1 cellular context compared by ENCODE assay signal in the genomic region with DNA sequence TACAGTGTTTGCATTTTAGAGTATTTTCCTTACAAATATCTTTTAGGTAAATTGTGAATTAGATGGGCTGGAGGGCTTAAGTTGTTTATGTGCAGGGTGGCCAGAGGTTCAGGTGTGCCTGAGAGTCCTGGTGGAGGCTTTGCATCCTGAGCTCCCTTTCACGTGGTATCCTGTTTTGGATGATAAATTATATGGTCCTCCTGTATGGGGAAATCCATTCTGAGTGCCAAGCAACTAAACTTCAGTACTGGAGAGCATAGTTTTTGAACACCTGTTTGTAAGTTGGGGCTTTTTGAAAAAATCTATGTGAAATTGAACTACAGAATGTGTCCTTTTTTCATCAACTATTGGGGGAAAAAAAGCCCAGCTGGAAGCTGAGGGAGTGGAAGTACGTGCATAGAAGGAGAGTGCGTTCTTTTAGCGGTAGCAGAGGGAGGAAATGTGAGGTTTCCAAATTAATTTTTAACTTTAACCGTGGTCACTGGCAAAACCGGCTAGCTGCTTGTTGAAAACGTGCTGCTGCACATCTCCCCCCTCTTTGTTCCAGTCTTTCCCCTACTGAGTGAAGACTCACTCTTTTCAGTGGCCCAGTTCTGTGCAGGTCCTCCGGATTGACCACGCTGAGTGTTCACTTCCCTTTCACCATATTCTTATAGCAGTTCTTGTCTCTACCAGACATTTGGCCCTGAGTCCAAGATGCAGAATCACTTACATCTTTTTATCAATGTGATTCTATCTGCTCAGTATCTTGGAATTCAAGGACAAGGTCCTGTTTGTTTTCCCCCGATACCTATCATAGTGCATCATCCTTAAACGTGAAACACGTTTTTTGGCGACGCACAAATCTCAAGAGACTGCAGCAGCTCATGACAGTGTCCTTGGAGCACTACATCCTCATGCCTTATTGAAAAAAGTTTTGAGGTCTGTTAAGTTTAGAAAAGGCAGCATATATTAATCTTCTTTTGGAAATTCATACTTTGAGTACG.
TF ChIP-seq lines count a peak whose summit lies in the region.

No MANE protein-coding gene starts in this region.

TF ChIP-seq in HepG2, 621 proteins besides CTCF, POLR2A, EP300 and RAD21 (continued from another document and continues in another):
- TF ChIP-seq, protein P1, sequence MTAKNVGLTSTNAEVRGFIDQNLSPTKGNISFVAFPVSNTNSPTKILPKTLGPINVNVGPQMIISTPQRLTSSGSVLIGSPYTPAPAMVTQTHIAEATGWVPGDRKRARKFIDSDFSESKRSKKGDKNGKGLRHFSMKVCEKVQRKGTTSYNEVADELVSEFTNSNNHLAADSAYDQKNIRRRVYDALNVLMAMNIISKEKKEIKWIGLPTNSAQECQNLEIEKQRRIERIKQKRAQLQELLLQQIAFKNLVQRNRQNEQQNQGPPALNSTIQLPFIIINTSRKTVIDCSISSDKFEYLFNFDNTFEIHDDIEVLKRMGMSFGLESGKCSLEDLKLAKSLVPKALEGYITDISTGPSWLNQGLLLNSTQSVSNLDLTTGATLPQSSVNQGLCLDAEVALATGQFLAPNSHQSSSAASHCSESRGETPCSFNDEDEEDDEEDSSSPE (CRISPR knock-in tag; IDR thresholded peaks at IDR 0.05): 0 out of 2 replicates have a peak, but pooled peaks have one; percentile 18
- TF ChIP-seq, protein P2, sequence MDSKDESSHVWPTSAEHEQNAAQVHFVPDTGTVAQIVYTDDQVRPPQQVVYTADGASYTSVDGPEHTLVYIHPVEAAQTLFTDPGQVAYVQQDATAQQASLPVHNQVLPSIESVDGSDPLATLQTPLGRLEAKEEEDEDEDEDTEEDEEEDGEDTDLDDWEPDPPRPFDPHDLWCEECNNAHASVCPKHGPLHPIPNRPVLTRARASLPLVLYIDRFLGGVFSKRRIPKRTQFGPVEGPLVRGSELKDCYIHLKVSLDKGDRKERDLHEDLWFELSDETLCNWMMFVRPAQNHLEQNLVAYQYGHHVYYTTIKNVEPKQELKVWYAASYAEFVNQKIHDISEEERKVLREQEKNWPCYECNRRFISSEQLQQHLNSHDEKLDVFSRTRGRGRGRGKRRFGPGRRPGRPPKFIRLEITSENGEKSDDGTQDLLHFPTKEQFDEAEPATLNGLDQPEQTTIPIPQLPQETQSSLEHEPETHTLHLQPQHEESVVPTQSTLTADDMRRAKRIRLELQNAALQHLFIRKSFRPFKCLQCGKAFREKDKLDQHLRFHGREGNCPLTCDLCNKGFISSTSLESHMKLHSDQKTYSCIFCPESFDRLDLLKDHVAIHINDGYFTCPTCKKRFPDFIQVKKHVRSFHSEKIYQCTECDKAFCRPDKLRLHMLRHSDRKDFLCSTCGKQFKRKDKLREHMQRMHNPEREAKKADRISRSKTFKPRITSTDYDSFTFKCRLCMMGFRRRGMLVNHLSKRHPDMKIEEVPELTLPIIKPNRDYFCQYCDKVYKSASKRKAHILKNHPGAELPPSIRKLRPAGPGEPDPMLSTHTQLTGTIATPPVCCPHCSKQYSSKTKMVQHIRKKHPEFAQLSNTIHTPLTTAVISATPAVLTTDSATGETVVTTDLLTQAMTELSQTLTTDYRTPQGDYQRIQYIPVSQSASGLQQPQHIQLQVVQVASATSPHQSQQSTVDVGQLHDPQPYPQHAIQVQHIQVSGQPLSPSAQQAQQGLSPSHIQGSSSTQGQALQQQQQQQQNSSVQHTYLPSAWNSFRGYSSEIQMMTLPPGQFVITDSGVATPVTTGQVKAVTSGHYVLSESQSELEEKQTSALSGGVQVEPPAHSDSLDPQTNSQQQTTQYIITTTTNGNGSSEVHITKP (CRISPR knock-in tag; IDR thresholded peaks at IDR 0.05; ENCODE audit: low read depth): no peak
- TF ChIP-seq, protein P3, sequence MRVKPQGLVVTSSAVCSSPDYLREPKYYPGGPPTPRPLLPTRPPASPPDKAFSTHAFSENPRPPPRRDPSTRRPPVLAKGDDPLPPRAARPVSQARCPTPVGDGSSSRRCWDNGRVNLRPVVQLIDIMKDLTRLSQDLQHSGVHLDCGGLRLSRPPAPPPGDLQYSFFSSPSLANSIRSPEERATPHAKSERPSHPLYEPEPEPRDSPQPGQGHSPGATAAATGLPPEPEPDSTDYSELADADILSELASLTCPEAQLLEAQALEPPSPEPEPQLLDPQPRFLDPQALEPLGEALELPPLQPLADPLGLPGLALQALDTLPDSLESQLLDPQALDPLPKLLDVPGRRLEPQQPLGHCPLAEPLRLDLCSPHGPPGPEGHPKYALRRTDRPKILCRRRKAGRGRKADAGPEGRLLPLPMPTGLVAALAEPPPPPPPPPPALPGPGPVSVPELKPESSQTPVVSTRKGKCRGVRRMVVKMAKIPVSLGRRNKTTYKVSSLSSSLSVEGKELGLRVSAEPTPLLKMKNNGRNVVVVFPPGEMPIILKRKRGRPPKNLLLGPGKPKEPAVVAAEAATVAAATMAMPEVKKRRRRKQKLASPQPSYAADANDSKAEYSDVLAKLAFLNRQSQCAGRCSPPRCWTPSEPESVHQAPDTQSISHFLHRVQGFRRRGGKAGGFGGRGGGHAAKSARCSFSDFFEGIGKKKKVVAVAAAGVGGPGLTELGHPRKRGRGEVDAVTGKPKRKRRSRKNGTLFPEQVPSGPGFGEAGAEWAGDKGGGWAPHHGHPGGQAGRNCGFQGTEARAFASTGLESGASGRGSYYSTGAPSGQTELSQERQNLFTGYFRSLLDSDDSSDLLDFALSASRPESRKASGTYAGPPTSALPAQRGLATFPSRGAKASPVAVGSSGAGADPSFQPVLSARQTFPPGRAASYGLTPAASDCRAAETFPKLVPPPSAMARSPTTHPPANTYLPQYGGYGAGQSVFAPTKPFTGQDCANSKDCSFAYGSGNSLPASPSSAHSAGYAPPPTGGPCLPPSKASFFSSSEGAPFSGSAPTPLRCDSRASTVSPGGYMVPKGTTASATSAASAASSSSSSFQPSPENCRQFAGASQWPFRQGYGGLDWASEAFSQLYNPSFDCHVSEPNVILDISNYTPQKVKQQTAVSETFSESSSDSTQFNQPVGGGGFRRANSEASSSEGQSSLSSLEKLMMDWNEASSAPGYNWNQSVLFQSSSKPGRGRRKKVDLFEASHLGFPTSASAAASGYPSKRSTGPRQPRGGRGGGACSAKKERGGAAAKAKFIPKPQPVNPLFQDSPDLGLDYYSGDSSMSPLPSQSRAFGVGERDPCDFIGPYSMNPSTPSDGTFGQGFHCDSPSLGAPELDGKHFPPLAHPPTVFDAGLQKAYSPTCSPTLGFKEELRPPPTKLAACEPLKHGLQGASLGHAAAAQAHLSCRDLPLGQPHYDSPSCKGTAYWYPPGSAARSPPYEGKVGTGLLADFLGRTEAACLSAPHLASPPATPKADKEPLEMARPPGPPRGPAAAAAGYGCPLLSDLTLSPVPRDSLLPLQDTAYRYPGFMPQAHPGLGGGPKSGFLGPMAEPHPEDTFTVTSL (CRISPR knock-in tag; IDR thresholded peaks at IDR 0.05; ENCODE audit: borderline replicate concordance): peak; percentile 35; the same call in 1 of the 2 replicates
- TF ChIP-seq, protein P4, sequence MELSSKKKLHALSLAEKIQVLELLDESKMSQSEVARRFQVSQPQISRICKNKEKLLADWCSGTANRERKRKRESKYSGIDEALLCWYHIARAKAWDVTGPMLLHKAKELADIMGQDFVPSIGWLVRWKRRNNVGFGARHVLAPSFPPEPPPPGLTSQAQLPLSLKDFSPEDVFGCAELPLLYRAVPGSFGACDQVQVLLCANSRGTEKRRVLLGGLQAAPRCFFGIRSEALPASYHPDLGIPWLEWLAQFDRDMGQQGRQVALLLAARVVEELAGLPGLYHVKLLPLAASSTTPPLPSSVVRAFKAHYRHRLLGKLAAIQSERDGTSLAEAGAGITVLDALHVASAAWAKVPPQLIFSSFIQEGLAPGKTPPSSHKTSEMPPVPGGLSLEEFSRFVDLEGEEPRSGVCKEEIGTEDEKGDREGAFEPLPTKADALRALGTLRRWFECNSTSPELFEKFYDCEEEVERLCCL (CRISPR knock-in tag; IDR thresholded peaks at IDR 0.05; ENCODE audit: borderline replicate concordance): no peak
- TF ChIP-seq, protein P5, sequence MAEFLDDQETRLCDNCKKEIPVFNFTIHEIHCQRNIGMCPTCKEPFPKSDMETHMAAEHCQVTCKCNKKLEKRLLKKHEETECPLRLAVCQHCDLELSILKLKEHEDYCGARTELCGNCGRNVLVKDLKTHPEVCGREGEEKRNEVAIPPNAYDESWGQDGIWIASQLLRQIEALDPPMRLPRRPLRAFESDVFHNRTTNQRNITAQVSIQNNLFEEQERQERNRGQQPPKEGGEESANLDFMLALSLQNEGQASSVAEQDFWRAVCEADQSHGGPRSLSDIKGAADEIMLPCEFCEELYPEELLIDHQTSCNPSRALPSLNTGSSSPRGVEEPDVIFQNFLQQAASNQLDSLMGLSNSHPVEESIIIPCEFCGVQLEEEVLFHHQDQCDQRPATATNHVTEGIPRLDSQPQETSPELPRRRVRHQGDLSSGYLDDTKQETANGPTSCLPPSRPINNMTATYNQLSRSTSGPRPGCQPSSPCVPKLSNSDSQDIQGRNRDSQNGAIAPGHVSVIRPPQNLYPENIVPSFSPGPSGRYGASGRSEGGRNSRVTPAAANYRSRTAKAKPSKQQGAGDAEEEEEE (CRISPR knock-in tag; IDR thresholded peaks at IDR 0.05; ENCODE audit: borderline replicate concordance): 0 out of 2 replicates have a peak, but pooled peaks have one; percentile 48
- TF ChIP-seq, protein P6, sequence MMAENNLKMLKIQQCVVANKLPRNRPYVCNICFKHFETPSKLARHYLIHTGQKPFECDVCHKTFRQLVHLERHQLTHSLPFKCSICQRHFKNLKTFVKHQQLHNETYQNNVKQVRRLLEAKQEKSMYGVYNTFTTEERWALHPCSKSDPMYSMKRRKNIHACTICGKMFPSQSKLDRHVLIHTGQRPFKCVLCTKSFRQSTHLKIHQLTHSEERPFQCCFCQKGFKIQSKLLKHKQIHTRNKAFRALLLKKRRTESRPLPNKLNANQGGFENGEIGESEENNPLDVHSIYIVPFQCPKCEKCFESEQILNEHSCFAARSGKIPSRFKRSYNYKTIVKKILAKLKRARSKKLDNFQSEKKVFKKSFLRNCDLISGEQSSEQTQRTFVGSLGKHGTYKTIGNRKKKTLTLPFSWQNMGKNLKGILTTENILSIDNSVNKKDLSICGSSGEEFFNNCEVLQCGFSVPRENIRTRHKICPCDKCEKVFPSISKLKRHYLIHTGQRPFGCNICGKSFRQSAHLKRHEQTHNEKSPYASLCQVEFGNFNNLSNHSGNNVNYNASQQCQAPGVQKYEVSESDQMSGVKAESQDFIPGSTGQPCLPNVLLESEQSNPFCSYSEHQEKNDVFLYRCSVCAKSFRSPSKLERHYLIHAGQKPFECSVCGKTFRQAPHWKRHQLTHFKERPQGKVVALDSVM (CRISPR knock-in tag; IDR thresholded peaks at IDR 0.05): no peak
- TF ChIP-seq ZNF773 (CRISPR knock-in tag; IDR thresholded peaks at IDR 0.05; ENCODE audit: borderline replicate concordance): no peak
- TF ChIP-seq, protein P7, sequence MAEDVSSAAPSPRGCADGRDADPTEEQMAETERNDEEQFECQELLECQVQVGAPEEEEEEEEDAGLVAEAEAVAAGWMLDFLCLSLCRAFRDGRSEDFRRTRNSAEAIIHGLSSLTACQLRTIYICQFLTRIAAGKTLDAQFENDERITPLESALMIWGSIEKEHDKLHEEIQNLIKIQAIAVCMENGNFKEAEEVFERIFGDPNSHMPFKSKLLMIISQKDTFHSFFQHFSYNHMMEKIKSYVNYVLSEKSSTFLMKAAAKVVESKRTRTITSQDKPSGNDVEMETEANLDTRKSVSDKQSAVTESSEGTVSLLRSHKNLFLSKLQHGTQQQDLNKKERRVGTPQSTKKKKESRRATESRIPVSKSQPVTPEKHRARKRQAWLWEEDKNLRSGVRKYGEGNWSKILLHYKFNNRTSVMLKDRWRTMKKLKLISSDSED (CRISPR knock-in tag; IDR thresholded peaks at IDR 0.05): no peak
- TF ChIP-seq, protein P8, sequence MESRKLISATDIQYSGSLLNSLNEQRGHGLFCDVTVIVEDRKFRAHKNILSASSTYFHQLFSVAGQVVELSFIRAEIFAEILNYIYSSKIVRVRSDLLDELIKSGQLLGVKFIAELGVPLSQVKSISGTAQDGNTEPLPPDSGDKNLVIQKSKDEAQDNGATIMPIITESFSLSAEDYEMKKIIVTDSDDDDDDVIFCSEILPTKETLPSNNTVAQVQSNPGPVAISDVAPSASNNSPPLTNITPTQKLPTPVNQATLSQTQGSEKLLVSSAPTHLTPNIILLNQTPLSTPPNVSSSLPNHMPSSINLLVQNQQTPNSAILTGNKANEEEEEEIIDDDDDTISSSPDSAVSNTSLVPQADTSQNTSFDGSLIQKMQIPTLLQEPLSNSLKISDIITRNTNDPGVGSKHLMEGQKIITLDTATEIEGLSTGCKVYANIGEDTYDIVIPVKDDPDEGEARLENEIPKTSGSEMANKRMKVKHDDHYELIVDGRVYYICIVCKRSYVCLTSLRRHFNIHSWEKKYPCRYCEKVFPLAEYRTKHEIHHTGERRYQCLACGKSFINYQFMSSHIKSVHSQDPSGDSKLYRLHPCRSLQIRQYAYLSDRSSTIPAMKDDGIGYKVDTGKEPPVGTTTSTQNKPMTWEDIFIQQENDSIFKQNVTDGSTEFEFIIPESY (CRISPR knock-in tag; IDR thresholded peaks at IDR 0.05): peak; percentile 79
- TF ChIP-seq, protein P9, sequence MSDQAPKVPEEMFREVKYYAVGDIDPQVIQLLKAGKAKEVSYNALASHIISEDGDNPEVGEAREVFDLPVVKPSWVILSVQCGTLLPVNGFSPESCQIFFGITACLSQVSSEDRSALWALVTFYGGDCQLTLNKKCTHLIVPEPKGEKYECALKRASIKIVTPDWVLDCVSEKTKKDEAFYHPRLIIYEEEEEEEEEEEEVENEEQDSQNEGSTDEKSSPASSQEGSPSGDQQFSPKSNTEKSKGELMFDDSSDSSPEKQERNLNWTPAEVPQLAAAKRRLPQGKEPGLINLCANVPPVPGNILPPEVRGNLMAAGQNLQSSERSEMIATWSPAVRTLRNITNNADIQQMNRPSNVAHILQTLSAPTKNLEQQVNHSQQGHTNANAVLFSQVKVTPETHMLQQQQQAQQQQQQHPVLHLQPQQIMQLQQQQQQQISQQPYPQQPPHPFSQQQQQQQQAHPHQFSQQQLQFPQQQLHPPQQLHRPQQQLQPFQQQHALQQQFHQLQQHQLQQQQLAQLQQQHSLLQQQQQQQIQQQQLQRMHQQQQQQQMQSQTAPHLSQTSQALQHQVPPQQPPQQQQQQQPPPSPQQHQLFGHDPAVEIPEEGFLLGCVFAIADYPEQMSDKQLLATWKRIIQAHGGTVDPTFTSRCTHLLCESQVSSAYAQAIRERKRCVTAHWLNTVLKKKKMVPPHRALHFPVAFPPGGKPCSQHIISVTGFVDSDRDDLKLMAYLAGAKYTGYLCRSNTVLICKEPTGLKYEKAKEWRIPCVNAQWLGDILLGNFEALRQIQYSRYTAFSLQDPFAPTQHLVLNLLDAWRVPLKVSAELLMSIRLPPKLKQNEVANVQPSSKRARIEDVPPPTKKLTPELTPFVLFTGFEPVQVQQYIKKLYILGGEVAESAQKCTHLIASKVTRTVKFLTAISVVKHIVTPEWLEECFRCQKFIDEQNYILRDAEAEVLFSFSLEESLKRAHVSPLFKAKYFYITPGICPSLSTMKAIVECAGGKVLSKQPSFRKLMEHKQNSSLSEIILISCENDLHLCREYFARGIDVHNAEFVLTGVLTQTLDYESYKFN (CRISPR knock-in tag; conservative IDR thresholded peaks at IDR 0.05): peak; percentile 61
- TF ChIP-seq TP53 (CRISPR knock-in tag; conservative IDR thresholded peaks at IDR 0.05): 0 out of 2 replicates have a peak, but pooled peaks have one; percentile 34
- TF ChIP-seq LCORL (IDR thresholded peaks at IDR 0.05): no peak
- TF ChIP-seq LCORL (CRISPR knock-in tag; IDR thresholded peaks at IDR 0.05): peak; percentile 44; the same call in 1 of the 2 replicates
- no peak for TF ChIP-seq TBX2 (CRISPR knock-in tag; IDR thresholded peaks at IDR 0.05; ENCODE audit: borderline replicate concordance)
- no peak for TF ChIP-seq PHF21A (CRISPR knock-in tag; IDR thresholded peaks at IDR 0.05)
- TF ChIP-seq SPEN (CRISPR knock-in tag; IDR thresholded peaks at IDR 0.05; ENCODE audit: low read depth): peak; percentile 17; the same call in 1 of the 2 replicates
- no peak for TF ChIP-seq ZNF354B (CRISPR knock-in tag; IDR thresholded peaks at IDR 0.05)
- TF ChIP-seq MBD4 (IDR thresholded peaks at IDR 0.05; ENCODE audit: borderline replicate concordance, low read length): peak; percentile 52; the same call in 1 of the 2 replicates
- no peak for TF ChIP-seq ZSCAN31 (CRISPR knock-in tag; IDR thresholded peaks at IDR 0.05; ENCODE audit: low read depth)
- no peak for TF ChIP-seq STAG1 (CRISPR knock-in tag; IDR thresholded peaks at IDR 0.05)
- TF ChIP-seq ZNF788 (CRISPR knock-in tag; IDR thresholded peaks at IDR 0.05; ENCODE audit: borderline replicate concordance): no peak
- TF ChIP-seq SMAD1 (CRISPR knock-in tag; IDR thresholded peaks at IDR 0.05; ENCODE audit: borderline replicate concordance, low read depth): no peak
